8 cellular contexts compared by ENCODE assay signal in the genomic region with DNA sequence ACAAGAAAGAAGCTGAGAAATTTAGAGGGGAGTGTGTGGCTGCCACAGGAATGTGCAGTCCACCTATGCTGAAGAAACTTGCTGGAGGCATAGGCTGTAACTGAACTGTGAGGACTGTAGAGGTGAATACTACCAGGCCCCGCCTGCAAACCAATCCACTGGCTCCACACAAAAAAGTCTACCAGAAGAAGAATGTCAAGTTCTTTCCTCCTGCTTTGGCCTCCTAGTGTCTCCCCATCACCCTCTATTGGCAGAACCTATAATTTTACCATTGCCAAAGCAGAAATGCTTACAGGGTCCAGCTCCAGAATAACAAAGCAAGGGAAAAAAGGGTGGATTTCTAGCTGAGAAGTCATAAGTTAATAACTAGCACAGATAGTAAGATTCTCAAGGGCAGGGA. TPM values are rescaled to one million over a fixed set of nuclear protein-coding genes. Genes with fewer than 3 reads are reported as not detected.
DNase-seq lines count a peak whose midpoint lies in the region; ATAC-seq and TF ChIP-seq lines count a peak whose summit lies in the region.

No MANE protein-coding gene starts in this region.

- in situ Hi-C loops in IMR-90 (cut with MboI; ENCODE audit: low sequenced_read_pairs), result no loop called here

- H2BK120ac ChIP-seq in IMR-90 (ENCODE audit: low read depth, low read length), result no peak overlapping the region

- BruUV-seq in IMR-90 (replicated peaks; lab: Mats Ljungman, UMichigan), result no TSS peak

- ATAC-seq in GM19023 (IDR thresholded peaks at IDR 0.05; ENCODE audit: unreplicated experiment) (peak; percentile 67), IMR-90 (ENCODE audit: low read depth) (peak; percentile 61), GM19395 (IDR thresholded peaks at IDR 0.05; ENCODE audit: unreplicated experiment) (no peak)

- H3K9me3 ChIP-seq in BE2C, result no peaks in the 10 kb centered on the region
- H3K9me3 ChIP-seq in IMR-90 (ENCODE audit: control insufficient read depth, insufficient read depth, low read length), result no peaks in the 10 kb centered on the region

- H2AK9ac ChIP-seq in IMR-90 (replicated peaks; ENCODE audit: low read depth, low read length, poor library complexity), result no peak overlapping the region

- H3K36me3 ChIP-seq in BE2C, result no peaks in the 10 kb centered on the region
- no peaks in the 10 kb centered on the region for H3K36me3 ChIP-seq in IMR-90 (ENCODE audit: control insufficient read depth, insufficient read depth, low read length)

- no peaks in the 10 kb centered on the region for H3K9me1 ChIP-seq in IMR-90 (ENCODE audit: insufficient read depth, low read length)

- H3K23ac ChIP-seq in IMR-90 (ENCODE audit: low read depth, low read length), result no peak overlapping the region

- H3K4me3 ChIP-seq in BE2C (ENCODE audit: low read depth, low read length), result no peak overlapping the region
- no peak overlapping the region for H3K4me3 ChIP-seq in IMR-90 (ENCODE audit: insufficient read depth, low read depth, low read length)

- TF ChIP-seq RAD21 in IMR-90 (IDR thresholded peaks at IDR 0.05; ENCODE audit: low read length), result peak; percentile 32

- no peak overlapping the region for H2BK15ac ChIP-seq in IMR-90 (ENCODE audit: low read depth, low read length)

- DNase-seq in BE2C, result no peak
- peak; percentile 11 for DNase-seq in IMR-90
- DNase-seq in cerebellar cortex (ENCODE audit: low spot score), result peak; percentile 38
- DNase-seq in mucosa of gallbladder (ENCODE audit: low spot score), result no peak
- no peak for DNase-seq in activated CD4-positive, alpha-beta T cell treated with anti-CD3 and anti-CD28 coated beads for 48 hours
- DNase-seq in activated CD4-positive, alpha-beta T cell treated with anti-CD3 and anti-CD28 coated beads, Interleukin-2, amount 50 U/mL, for 48 hours, result no peak

- H3K18ac ChIP-seq in IMR-90 (ENCODE audit: low read depth, low read length), result no peak overlapping the region

- H2BK20ac ChIP-seq in IMR-90 (ENCODE audit: low read depth, low read length), result no peak overlapping the region

- dilution Hi-C loops in IMR-90 (cut with HindIII; ENCODE audit: low sequenced_read_pairs, unreplicated experiment), result no loop called here

- CTCF ChIA-PET in IMR-90 (lab: Yijun Ruan, JAX), result interaction anchor here (1.9 kb wide), 1 partner anchor 16 kb away, joined by 7 read pairs; no protein-coding TSS in a partner anchor

- H2BK5ac ChIP-seq in IMR-90 (ENCODE audit: low read depth, low read length, poor library complexity, severe bottlenecking), result no peak overlapping the region

- no peak overlapping the region for H3K4me2 ChIP-seq in IMR-90 (ENCODE audit: low read depth, low read length)

- H3K27ac ChIP-seq in IMR-90 (ENCODE audit: insufficient read depth, low read length), result no peak overlapping the region

- H4K20me1 ChIP-seq in IMR-90 (ENCODE audit: insufficient read depth, low read length), result no peaks in the 10 kb centered on the region

- H3K4ac ChIP-seq in IMR-90 (ENCODE audit: low read depth, low read length), result no peak overlapping the region

- TF ChIP-seq CTCF in BE2C (IDR thresholded peaks at IDR 0.05; ENCODE audit: low read depth, low read length) (peak; percentile 29), IMR-90 (conservative IDR thresholded peaks at IDR 0.05; ENCODE audit: low read depth, low read length) (peak; percentile 21; the same call in 1 of the 2 replicates)

- no peak overlapping the region for H3K56ac ChIP-seq in IMR-90 (ENCODE audit: extremely low read depth, insufficient read depth, low read length)

- POLR2A ChIA-PET in IMR-90 (lab: Charles Lee; ENCODE audit: unreplicated experiment), result no interaction called here

- H2AFZ ChIP-seq in IMR-90 (replicated peaks; ENCODE audit: low read length, poor library complexity), result no peak overlapping the region

- no peak for TF ChIP-seq POLR2A in IMR-90 (IDR thresholded peaks at IDR 0.05; ENCODE audit: low read depth, low read length)

- WGBS in IMR-90 (ENCODE audit: extremely low coverage in 2 of 2, insufficient read length in 1 of 2), 2 experiments, result no CpG with 5 or more reads among the region's 1 CpG

- H4K8ac ChIP-seq in IMR-90 (ENCODE audit: low read depth in 2 of 2, low read length in 2 of 2), result no peak overlapping the region

- H3K14ac ChIP-seq in IMR-90 (replicated peaks; ENCODE audit: low read depth, low read length), result no peak overlapping the region

- H3K27me3 ChIP-seq in BE2C, result no peaks in the 10 kb centered on the region
- no peaks in the 10 kb centered on the region for H3K27me3 ChIP-seq in IMR-90 (ENCODE audit: control insufficient read depth, insufficient read depth, low read length)

- intact Hi-C loops in IMR-90 (cut with micrococcal nuclease), result no loop called here

- H4K91ac ChIP-seq in IMR-90 (ENCODE audit: insufficient read depth, low read depth, low read length), result no peak overlapping the region

- no peaks in the 10 kb centered on the region for H3K4me1 ChIP-seq in BE2C
- no peaks in the 10 kb centered on the region for H3K4me1 ChIP-seq in IMR-90 (ENCODE audit: control insufficient read depth, insufficient read depth, low read length)

- no peak overlapping the region for H2AK5ac ChIP-seq in IMR-90 (ENCODE audit: low read depth, low read length)

- no peak overlapping the region for H3K9ac ChIP-seq in IMR-90 (ENCODE audit: low read depth, low read length)

- no peak overlapping the region for H4K5ac ChIP-seq in IMR-90 (ENCODE audit: low read depth, low read length)

- no peaks in the 10 kb centered on the region for H3K79me1 ChIP-seq in IMR-90 (ENCODE audit: low read depth in 1 of 2, low read length in 2 of 2)

TF ChIP-seq in IMR-90, 13 proteins besides CTCF, POLR2A, EP300 and RAD21:
- TF ChIP-seq, protein P1, sequence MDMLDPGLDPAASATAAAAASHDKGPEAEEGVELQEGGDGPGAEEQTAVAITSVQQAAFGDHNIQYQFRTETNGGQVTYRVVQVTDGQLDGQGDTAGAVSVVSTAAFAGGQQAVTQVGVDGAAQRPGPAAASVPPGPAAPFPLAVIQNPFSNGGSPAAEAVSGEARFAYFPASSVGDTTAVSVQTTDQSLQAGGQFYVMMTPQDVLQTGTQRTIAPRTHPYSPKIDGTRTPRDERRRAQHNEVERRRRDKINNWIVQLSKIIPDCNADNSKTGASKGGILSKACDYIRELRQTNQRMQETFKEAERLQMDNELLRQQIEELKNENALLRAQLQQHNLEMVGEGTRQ (IDR thresholded peaks at IDR 0.05; ENCODE audit: low read depth, low read length), result no peak
- TF ChIP-seq BHLHE40 (IDR thresholded peaks at IDR 0.05; ENCODE audit: low read depth, low read length) (no peak), MAFK (IDR thresholded peaks at IDR 0.05; ENCODE audit: low read depth, low read length) (no peak), CEBPB (IDR thresholded peaks at IDR 0.05; ENCODE audit: low read depth, low read length) (no peak), CHD1 (IDR thresholded peaks at IDR 0.05; ENCODE audit: low read depth, low read length) (no peak), MXI1 (IDR thresholded peaks at IDR 0.05; ENCODE audit: borderline replicate concordance, low read depth, low read length) (no peak), FOS (IDR thresholded peaks at IDR 0.05; ENCODE audit: low read depth, low read length) (no peak), NFE2L2 (IDR thresholded peaks at IDR 0.05; ENCODE audit: low read depth, low read length) (no peak), SMC3 (IDR thresholded peaks at IDR 0.05; ENCODE audit: low read depth, low read length) (no peak), MAZ (IDR thresholded peaks at IDR 0.05; ENCODE audit: borderline replicate concordance, low read depth, low read length) (no peak), RFX5 (IDR thresholded peaks at IDR 0.05; ENCODE audit: low read depth, low read length) (no peak), RCOR1 (IDR thresholded peaks at IDR 0.05; ENCODE audit: insufficient replicate concordance, low read length) (no peak)
- TF ChIP-seq, protein P2, sequence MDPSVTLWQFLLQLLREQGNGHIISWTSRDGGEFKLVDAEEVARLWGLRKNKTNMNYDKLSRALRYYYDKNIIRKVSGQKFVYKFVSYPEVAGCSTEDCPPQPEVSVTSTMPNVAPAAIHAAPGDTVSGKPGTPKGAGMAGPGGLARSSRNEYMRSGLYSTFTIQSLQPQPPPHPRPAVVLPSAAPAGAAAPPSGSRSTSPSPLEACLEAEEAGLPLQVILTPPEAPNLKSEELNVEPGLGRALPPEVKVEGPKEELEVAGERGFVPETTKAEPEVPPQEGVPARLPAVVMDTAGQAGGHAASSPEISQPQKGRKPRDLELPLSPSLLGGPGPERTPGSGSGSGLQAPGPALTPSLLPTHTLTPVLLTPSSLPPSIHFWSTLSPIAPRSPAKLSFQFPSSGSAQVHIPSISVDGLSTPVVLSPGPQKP (IDR thresholded peaks at IDR 0.05; ENCODE audit: borderline replicate concordance, low read depth, low read length), result no peak
TF ChIP-seq in IMR-90: peak in this region for 0.

RNA-seq across cellular contexts. Expression of a gene that starts 5.9 kb away (rescaled TPM):
- 180 TPM for polyA plus RNA-seq in BE2C (2012; ENCODE audit: insufficient read depth, insufficient read length, low read depth)
- total RNA-seq in IMR-90 (2012; rRNA removed) (167 and 226 TPM in 2 replicates), mucosa of gallbladder (189 TPM)
- 365 and 385 TPM in 2 replicates for polyA plus RNA-seq in IMR-90 (2012; rRNA removed)
- 299 and 417 TPM in 2 replicates for polyA plus RNA-seq in IMR-90 (2012; cell fraction: cytosol; rRNA removed)
- 94.0 and 181 TPM in 2 replicates for polyA plus RNA-seq in IMR-90 (2012; cell fraction: nucleus; rRNA removed; ENCODE audit: low replicate concordance)

RNA-seq across cellular contexts. Expression of a gene that starts 19.4 kb away (rescaled TPM):
- 10.3 TPM for polyA plus RNA-seq in BE2C (2012; ENCODE audit: insufficient read depth, insufficient read length, low read depth)
- total RNA-seq in IMR-90 (2012; rRNA removed) (51.1 and 60.0 TPM in 2 replicates), mucosa of gallbladder (57.9 TPM)
- 23.2 and 24.1 TPM in 2 replicates for polyA plus RNA-seq in IMR-90 (2012; rRNA removed)
- polyA plus RNA-seq in IMR-90 (2012; cell fraction: cytosol; rRNA removed), result 8.3 and 8.6 TPM in 2 replicates
- 5.9 and 26.0 TPM in 2 replicates for polyA plus RNA-seq in IMR-90 (2012; cell fraction: nucleus; rRNA removed; ENCODE audit: low replicate concordance)

Comparison
In these comparisons a context has a peak if more than half of its experiments do, and no peak if none do; other contexts are left out.
1. DNase-seq: peak in IMR-90 (single experiment) and cerebellar cortex (single experiment); none in BE2C (single experiment), mucosa of gallbladder (single experiment), activated CD4-positive, alpha-beta T cell treated with anti-CD3 and anti-CD28 coated beads for 48 hours (single experiment) and activated CD4-positive, alpha-beta T cell treated with anti-CD3 and anti-CD28 coated beads, Interleukin-2, amount 50 U/mL, for 48 hours (0 of 2).